In genomic region chr3:33299395-33300081, GRCh38 we compare ENCODE assay signal across 1 cellular context.
TF ChIP-seq lines count a peak whose summit lies in the region.

No MANE protein-coding gene starts in this region.

TF ChIP-seq in IMR-90, 13 proteins besides CTCF, POLR2A, EP300 and RAD21:
- TF ChIP-seq SMC3 (IDR thresholded peaks at IDR 0.05; ENCODE audit: low read depth, low read length) (no peak), CEBPB (IDR thresholded peaks at IDR 0.05; ENCODE audit: low read depth, low read length) (peak; percentile 49; the same call in 1 of the 2 replicates)
